ENCODE assay signal across 1 cellular context in genomic region chr3:58868101-58868779, GRCh38.
TF ChIP-seq lines count a peak whose summit lies in the region.

No MANE protein-coding gene starts in this region.

TF ChIP-seq in WTC11, 78 proteins besides CTCF, POLR2A, EP300 and RAD21 (continued from another document):
- TF ChIP-seq E2F1 (CRISPR knock-in tag; IDR thresholded peaks at IDR 0.05), result no peak
- TF ChIP-seq RELA (CRISPR knock-in tag; IDR thresholded peaks at IDR 0.05; ENCODE audit: borderline replicate concordance), result no peak
